Comparison of ENCODE assay signal across 21 cellular contexts in the genomic region with DNA sequence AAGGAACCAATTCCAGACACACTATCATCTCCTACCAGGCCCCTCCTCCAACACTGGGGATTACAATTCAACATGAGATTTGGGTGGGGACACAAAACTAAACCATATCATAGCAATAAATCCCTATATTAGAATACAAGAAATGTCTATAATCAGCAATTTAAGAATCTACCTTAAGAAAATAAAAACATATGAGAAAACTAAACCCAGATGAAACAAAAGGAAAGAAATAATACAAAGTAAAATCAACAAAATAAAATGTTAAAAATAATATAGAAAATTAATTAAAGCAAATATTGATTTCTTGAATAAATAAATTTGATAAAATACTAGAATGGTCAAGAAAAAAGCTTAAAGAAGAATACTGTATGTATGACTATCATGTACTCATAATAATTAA. TPM values are rescaled to one million over a fixed set of nuclear protein-coding genes. Genes with fewer than 3 reads are reported as not detected.
A peak's percentile ranks its signal among the peaks of the same experiment; 100 is the strongest.
DNase-seq lines count a peak whose midpoint lies in the region; ATAC-seq, FAIRE-seq and TF ChIP-seq lines count a peak whose summit lies in the region.
"Had no signal": no experiment of that assay in that cellular context is flagged by ENCODE, and none has a peak within 500 bp of the region (broad histone marks: within the 10 kb centered on the region; RNA-seq: fewer than 3 reads in every experiment).

No MANE protein-coding gene starts in this region.

- TF ChIP-seq POLR2A in K562 (conservative IDR thresholded peaks at IDR 0.05), result no peak

- in situ Hi-C loops in K562 (cut with MboI), result no loop called here

- no peak overlapping the region for H3K4me3 ChIP-seq in K562
- no peak overlapping the region for H3K4me3 ChIP-seq in kidney (ENCODE audit: low read length in 2 of 2)
- H3K4me3 ChIP-seq in small intestine (ENCODE audit: low read depth in 1 of 2, low read length in 2 of 2), result no peak overlapping the region
- H3K4me3 ChIP-seq: HAP-1 had no signal

- no peaks in the 10 kb centered on the region for H4K20me1 ChIP-seq in K562 (replicated peaks; ENCODE audit: control insufficient read depth, insufficient read depth, low read length)

- TF ChIP-seq CTCF in K562 (IDR thresholded peaks at IDR 0.05 in 2 of 3, conservative IDR thresholded peaks at IDR 0.05 in 1 of 3; ENCODE audit: insufficient read depth in 2 of 3, low read depth in 1 of 3, low read length in 3 of 3) (no peak), kidney (IDR thresholded peaks at IDR 0.05; ENCODE audit: borderline replicate concordance, extremely low read depth, insufficient read depth) (no peak)

- H3K9ac ChIP-seq in K562 (ENCODE audit: insufficient read depth in 1 of 2, low read depth in 2 of 2, low read length in 2 of 2) (no peak overlapping the region), kidney (ENCODE audit: low read length in 2 of 2) (no peak overlapping the region)

- H3K36me3 ChIP-seq in K562 (ENCODE audit: control insufficient read depth, insufficient read depth, low read length), result no peaks in the 10 kb centered on the region
- H3K36me3 ChIP-seq in kidney (ENCODE audit: control insufficient read depth in 1 of 2, insufficient read depth in 2 of 2, low read length in 2 of 2), result no peaks in the 10 kb centered on the region
- no peaks in the 10 kb centered on the region for H3K36me3 ChIP-seq in small intestine (ENCODE audit: control insufficient read depth in 2 of 2, insufficient read depth in 2 of 2, low read length in 2 of 2)
- H3K36me3 ChIP-seq: BE2C, HAP-1 had no signal

- intact Hi-C loops in K562 (cut with micrococcal nuclease), result no loop called here
- intact Hi-C loops in kidney (cut with DNase I), result no loop called here

- H3K4me1 ChIP-seq in K562 (replicated peaks in 1 of 2; ENCODE audit: control insufficient read depth in 2 of 2, insufficient read depth in 2 of 2, low read length in 2 of 2) (no peaks in the 10 kb centered on the region), kidney (ENCODE audit: control insufficient read depth in 1 of 2, insufficient read depth in 1 of 2, low read depth in 1 of 2, low read length in 2 of 2) (no peaks in the 10 kb centered on the region), small intestine (ENCODE audit: control insufficient read depth in 2 of 2, insufficient read depth in 1 of 2, low read depth in 1 of 2, low read length in 1 of 2) (no peaks in the 10 kb centered on the region)
- H3K4me1 ChIP-seq: BE2C, HAP-1 had no signal

- H3K4me2 ChIP-seq in K562 (ENCODE audit: insufficient read depth, low read length), result no peak overlapping the region

- FAIRE-seq in G401.6 (lab: Jason Lieb, UNC) (peak; percentile 79), K562 (lab: Jason Lieb, UNC) (no peak), kidney (lab: Jason Lieb, UNC) (peak; percentile 72), small intestine (lab: Jason Lieb, UNC) (peak; percentile 39)

- no TSS peak for BruUV-seq in K562 (replicated peaks; lab: Mats Ljungman, UMichigan)

- CTCF ChIA-PET in K562 (lab: Yijun Ruan, JAX; ENCODE audit: low intra/inter-chr PET ratio), result no interaction called here

- H3K9me3 ChIP-seq in K562 (replicated peaks; ENCODE audit: control insufficient read depth, insufficient read depth, low read depth, low read length) (no peaks in the 10 kb centered on the region), kidney (ENCODE audit: control insufficient read depth in 1 of 2, low read length in 2 of 2) (no peaks in the 10 kb centered on the region), small intestine (ENCODE audit: control insufficient read depth, low read depth) (no peaks in the 10 kb centered on the region)
- H3K9me3 ChIP-seq: BE2C, HAP-1 had no signal

- POLR2A ChIA-PET in K562 (lab: Yijun Ruan, JAX), result no interaction called here

- H3K9me1 ChIP-seq in K562 (ENCODE audit: control insufficient read depth, insufficient read depth, low read length), result no peaks in the 10 kb centered on the region

- no peak for TF ChIP-seq EP300 in K562 (IDR thresholded peaks at IDR 0.05; ENCODE audit: low read length)

- DNase-seq in K562 (ENCODE audit: extremely low read depth in 1 of 4, low spot score in 3 of 4) (no peak), kidney (no peak), small intestine (no peak), NAMALWA (ENCODE audit: low spot score) (no peak), DMS79 (lab: John Stamatoyannopoulos, UW) (no peak)
- no peak for DNase-seq in stimulated activated CD4-positive, alpha-beta T cell treated with anti-CD3 and anti-CD28 coated beads, Interleukin-4, amount 100 ng/mL, for 1 hour
- DNase-seq: ACHN; BE2C; C1 segment of cervical spinal cord; CD4-positive, CD25-positive, alpha-beta regulatory T cell; CD8-positive, alpha-beta memory T cell; COR-L47; DMS 273 treated with DMSO at 0.1 percent for 48 hours; DMS53; GDM1 had no signal

- TF ChIP-seq RAD21 in K562 (CRISPR knock-in tag; conservative IDR thresholded peaks at IDR 0.05 in 1 of 2, IDR thresholded peaks at IDR 0.05 in 1 of 2), result no peak

- no peak overlapping the region for H2AFZ ChIP-seq in K562 (ENCODE audit: low read depth, low read length)

- H3K27ac ChIP-seq in K562 (ENCODE audit: extremely low read depth, low read depth, low read length) (no peak overlapping the region), kidney (ENCODE audit: low read depth in 2 of 2, low read length in 2 of 2) (no peak overlapping the region), small intestine (ENCODE audit: low read depth in 1 of 2, low read length in 1 of 2) (no peak overlapping the region)
- H3K27ac ChIP-seq: HL-60 had no signal

- H3K27me3 ChIP-seq in K562 (ENCODE audit: control insufficient read depth in 2 of 2, insufficient read depth in 2 of 2, low read length in 2 of 2) (no peaks in the 10 kb centered on the region), small intestine (ENCODE audit: control insufficient read depth in 2 of 2, insufficient read depth in 2 of 2, low read length in 2 of 2) (no peaks in the 10 kb centered on the region)
- H3K27me3 ChIP-seq: BE2C had no signal

- ATAC-seq in K562, result no peak

- H3K79me2 ChIP-seq in K562 (ENCODE audit: control insufficient read depth, insufficient read depth, low read length), result no peaks in the 10 kb centered on the region

TF ChIP-seq in K562, 482 proteins besides CTCF, POLR2A, EP300 and RAD21:
- peak; percentile 56 for TF ChIP-seq ZNF316 (IDR thresholded peaks at IDR 0.05)
- TF ChIP-seq GTF2F1 (IDR thresholded peaks at IDR 0.05; ENCODE audit: low read depth, low read length), result no peak
TF ChIP-seq in K562: peak in this region for 1.

RNA-seq across cellular contexts. Expression of a gene that starts 6.1 kb away (rescaled TPM):
- not detected in 2 replicates for total RNA-seq in K562 (2011; cell fraction: chromatin; rRNA removed; ENCODE audit: low replicate concordance)
- not detected in 2 replicates for total RNA-seq in K562 (2011; cell fraction: nucleolus; rRNA removed)
- not detected in 2 replicates for total RNA-seq in K562 (2011; cell fraction: nucleoplasm; rRNA removed)
- total RNA-seq in K562 (2014; rRNA removed) (not detected in 2 replicates), K562 (2014; rRNA removed; fragmentation: Illumina TruSeq; extraction: Trizol) (not detected in 2 replicates), K562 (2015; rRNA removed; fragmentation: Illumina TruSeq; extraction: Trizol) (not detected in 2 replicates), K562 (2021) (not detected in 2 replicates), kidney (not detected)
- polyA plus RNA-seq in K562 (2011; rRNA removed) (not detected in 2 replicates), K562 (2014; fragmentation: Illumina TruSeq; extraction: Trizol) (not detected in 2 replicates), K562 (2014; fragmentation: Nextera tagmentation; extraction: Ambion mirVana) (not detected), K562 (2014; rRNA removed) (not detected in 2 replicates), kidney (ENCODE audit: insufficient read depth, low read depth, low replicate concordance) (not detected), small intestine (under 1 TPM in 1 of 3 donors, not detected in 2; 0.01 TPM)
- not detected in 2 replicates for polyA plus RNA-seq in K562 (2011; cell fraction: cytosol; rRNA removed)
- not detected in 2 replicates for polyA plus RNA-seq in K562 (2011; cell fraction: nucleus; rRNA removed)
- polyA plus RNA-seq in K562 (2012), result 0.36 TPM in 1 of 2 replicates, not detected in the other
- not detected in 2 replicates for polyA minus RNA-seq in K562 (2011; rRNA and poly(A)+ RNA removed)
- polyA minus RNA-seq in K562 (2011; cell fraction: cytosol; rRNA and poly(A)+ RNA removed), result not detected in 2 replicates
- not detected in 2 replicates for polyA minus RNA-seq in K562 (2011; cell fraction: nucleus; rRNA and poly(A)+ RNA removed)
- total RNA-seq: A172; CD4-positive, CD25-positive, alpha-beta regulatory T cell; CD8-positive, alpha-beta memory T cell; H4; HT1080 had no signal
- polyA plus RNA-seq: CD4-positive, CD25-positive, alpha-beta regulatory T cell; CD8-positive, alpha-beta memory T cell had no signal
